In genomic region chr3:127141921-127142730, GRCh38 we compare ENCODE assay signal across 12 cellular contexts. TPM values are rescaled to one million over a fixed set of nuclear protein-coding genes. Genes with fewer than 3 reads are reported as not detected.
DNase-seq lines count a peak whose midpoint lies in the region; ATAC-seq and TF ChIP-seq lines count a peak whose summit lies in the region.
"Had no signal": no experiment of that assay in that cellular context is flagged by ENCODE, and none has a peak within 500 bp of the region (broad histone marks: within the 10 kb centered on the region; RNA-seq: fewer than 3 reads in every experiment).

No MANE protein-coding gene starts in this region.

- WGBS in prostate gland, result 23% methylated on average over 19 of the region's 19 CpGs

- H2AFZ ChIP-seq in osteoblast (ENCODE audit: low read length), result no peak overlapping the region
- H2AFZ ChIP-seq: parathyroid adenoma had no signal

- H3K36me3 ChIP-seq in colonic mucosa (no peaks in the 10 kb centered on the region), prostate gland (no peaks in the 10 kb centered on the region), osteoblast (ENCODE audit: insufficient read depth, low read length) (no peaks in the 10 kb centered on the region)
- no peaks in the 10 kb centered on the region for H3K36me3 ChIP-seq in effector memory CD4-positive, alpha-beta T cell (ENCODE audit: control insufficient read depth, insufficient read depth, low read length)
- H3K36me3 ChIP-seq: HAP-1 had no signal

- no peak overlapping the region for H3K4me2 ChIP-seq in osteoblast (ENCODE audit: insufficient read depth, low read length)

- DNase-seq in HuH-7 (ENCODE audit: low spot score) (peak; percentile 39), NCI-H2196 treated with DMSO at 0.1 percent for 48 hours (lab: John Stamatoyannopoulos, UW; ENCODE audit: unreplicated experiment) (peak; percentile 97), colonic mucosa (peak; percentile 73), prostate gland (ENCODE audit: low spot score) (peak; percentile 85), osteoblast (ENCODE audit: insufficient read length, low spot score, missing footprints) (no peak)
- DNase-seq in effector memory CD4-positive, alpha-beta T cell, result no peak
- DNase-seq: activated effector memory CD4-positive, alpha-beta T cell treated with Interleukin-2 at 50 U/mL for 16 hours; hippocampal formation had no signal

- TF ChIP-seq CTCF in colonic mucosa (IDR thresholded peaks at IDR 0.05) (no peak), prostate gland (IDR thresholded peaks at IDR 0.05) (peak in 2 of 4 experiments; percentile 24 to 25), osteoblast (IDR thresholded peaks at IDR 0.05; ENCODE audit: extremely low read depth, low read depth, low read length) (no peak)

- no peaks in the 10 kb centered on the region for H3K79me2 ChIP-seq in osteoblast (ENCODE audit: insufficient read depth, low read length)
- H3K79me2 ChIP-seq: parathyroid adenoma had no signal

- H3K9me3 ChIP-seq in colonic mucosa (no peaks in the 10 kb centered on the region), prostate gland (no peaks in the 10 kb centered on the region), osteoblast (ENCODE audit: low read depth, low read length) (peaks cover 2% of the 10 kb centered on the region)
- no peaks in the 10 kb centered on the region for H3K9me3 ChIP-seq in effector memory CD4-positive, alpha-beta T cell (ENCODE audit: control insufficient read depth, low read length)
- H3K9me3 ChIP-seq: HAP-1 had no signal

- H4K20me1 ChIP-seq in osteoblast (ENCODE audit: insufficient read depth, low read length), result no peaks in the 10 kb centered on the region

- no peak overlapping the region for H3K27ac ChIP-seq in colonic mucosa
- peak overlapping the region; percentile 2 to 34 for H3K27ac ChIP-seq in prostate gland
- no peak overlapping the region for H3K27ac ChIP-seq in effector memory CD4-positive, alpha-beta T cell (ENCODE audit: insufficient read depth, low read length, poor library complexity, severe bottlenecking)
- H3K27ac ChIP-seq in osteoblast (ENCODE audit: low read depth, low read length), result no peak overlapping the region
- H3K27ac ChIP-seq: parathyroid adenoma had no signal

- no peak for ATAC-seq in HG03460 (IDR thresholded peaks at IDR 0.05; ENCODE audit: unreplicated experiment)
- no peak for ATAC-seq in HG03139 (IDR thresholded peaks at IDR 0.05; ENCODE audit: unreplicated experiment)

- H3K27me3 ChIP-seq in colonic mucosa (no peaks in the 10 kb centered on the region), prostate gland (replicated peaks; ENCODE audit: insufficient read depth) (no peaks in the 10 kb centered on the region), osteoblast (ENCODE audit: insufficient read depth, low read length) (peaks cover 4% of the 10 kb centered on the region)
- no peaks in the 10 kb centered on the region for H3K27me3 ChIP-seq in effector memory CD4-positive, alpha-beta T cell (replicated peaks; ENCODE audit: control insufficient read depth, insufficient read depth, low read length, poor library complexity, severe bottlenecking)

- H3K9ac ChIP-seq in colonic mucosa (ENCODE audit: low read depth in 2 of 2, low read length in 2 of 2), result no peak overlapping the region
- H3K9ac ChIP-seq: parathyroid adenoma had no signal

- intact Hi-C loops in colonic mucosa (cut with DNase I), result no loop called here
- intact Hi-C loops in prostate gland (cut with DNase I), result no loop called here

- no peak for TF ChIP-seq POLR2A in prostate gland (IDR thresholded peaks at IDR 0.05)

- no peak overlapping the region for H3K4me3 ChIP-seq in colonic mucosa
- H3K4me3 ChIP-seq in prostate gland, result no peak overlapping the region
- H3K4me3 ChIP-seq in effector memory CD4-positive, alpha-beta T cell (ENCODE audit: insufficient read depth, low read depth, low read length, poor library complexity, severe bottlenecking), result no peak overlapping the region
- no peak overlapping the region for H3K4me3 ChIP-seq in osteoblast (ENCODE audit: insufficient read depth, low read length)
- H3K4me3 ChIP-seq: HAP-1 had no signal

- peaks cover 12% of the 10 kb centered on the region for H3K4me1 ChIP-seq in colonic mucosa
- peaks cover 14% of the 10 kb centered on the region for H3K4me1 ChIP-seq in prostate gland (replicated peaks)
- no peaks in the 10 kb centered on the region for H3K4me1 ChIP-seq in effector memory CD4-positive, alpha-beta T cell (ENCODE audit: control insufficient read depth, insufficient read depth, low read length, poor library complexity, severe bottlenecking)
- H3K4me1 ChIP-seq in osteoblast (ENCODE audit: insufficient read depth, low read length), result no peaks in the 10 kb centered on the region
- H3K4me1 ChIP-seq: HAP-1 had no signal

RNA-seq across cellular contexts. Expression of gene PRR23E, which starts 50.8 kb away (rescaled TPM):
- total RNA-seq in colonic mucosa (not detected), prostate gland (not detected), osteoblast (not detected in 2 replicates)

Comparison
In these comparisons a context has a peak if more than half of its experiments do, and no peak if none do; other contexts are left out.
1. DNase-seq: peak in HuH-7 (single experiment), NCI-H2196 treated with DMSO at 0.1 percent for 48 hours (single experiment), colonic mucosa (single experiment) and prostate gland (single experiment); none in effector memory CD4-positive, alpha-beta T cell (0 of 3) and osteoblast (single experiment).
2. H3K27ac ChIP-seq: peak in prostate gland (2 of 2); none in colonic mucosa (single experiment), effector memory CD4-positive, alpha-beta T cell (single experiment) and osteoblast (single experiment).